ENCODE assay signal across 2 cellular contexts in the genomic region with DNA sequence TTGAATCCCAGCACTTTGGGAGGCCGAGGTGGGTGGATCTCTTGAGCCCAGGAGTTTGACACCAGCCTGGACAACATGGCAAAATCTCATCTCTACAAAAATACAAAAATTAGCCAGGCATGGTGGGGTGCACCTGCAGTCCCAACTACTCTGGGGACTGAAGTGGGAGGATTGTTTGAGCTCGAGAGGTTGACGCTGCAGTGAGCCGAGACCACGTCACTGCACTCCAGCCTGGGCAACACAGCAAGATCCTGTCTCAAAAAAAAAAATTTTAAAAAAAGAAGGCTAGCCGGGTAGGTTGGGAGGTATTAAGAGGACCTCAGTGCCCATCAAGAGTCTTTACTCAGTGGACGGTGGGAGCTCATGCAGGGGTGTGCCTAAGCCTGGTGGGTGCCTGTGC.
A peak's percentile ranks its signal among the peaks of the same experiment; 100 is the strongest.
TF ChIP-seq lines count a peak whose summit lies in the region.

No MANE protein-coding gene starts in this region.

TF ChIP-seq in HEK293, 187 proteins besides CTCF, POLR2A, EP300 and RAD21:
- TF ChIP-seq ZNF121 (tag by site-specific recombination; IDR thresholded peaks at IDR 0.05) (peak; percentile 91), ZNF335 (tag by site-specific recombination; conservative IDR thresholded peaks at IDR 0.05) (no peak), ZNF571 (tag by site-specific recombination; IDR thresholded peaks at IDR 0.05) (no peak)
- TF ChIP-seq, protein P1, sequence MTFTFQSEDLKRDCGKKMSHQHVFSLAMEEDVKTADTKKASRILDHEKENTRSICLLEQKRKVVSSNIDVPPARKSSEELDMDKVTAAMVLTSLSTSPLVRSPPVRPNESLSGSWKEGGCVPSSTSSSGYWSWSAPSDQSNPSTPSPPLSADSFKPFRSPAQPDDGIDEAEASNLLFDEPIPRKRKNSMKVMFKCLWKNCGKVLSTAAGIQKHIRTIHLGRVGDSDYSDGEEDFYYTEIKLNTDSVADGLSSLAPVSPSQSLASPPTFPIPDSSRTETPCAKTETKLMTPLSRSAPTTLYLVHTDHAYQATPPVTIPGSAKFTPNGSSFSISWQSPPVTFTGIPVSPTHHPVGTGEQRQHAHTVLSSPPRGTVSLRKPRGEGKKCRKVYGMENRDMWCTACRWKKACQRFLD (tag by site-specific recombination; IDR thresholded peaks at IDR 0.05): no peak

TF ChIP-seq in K562, 482 proteins besides CTCF, POLR2A, EP300 and RAD21:
- TF ChIP-seq HNRNPUL1 (IDR thresholded peaks at IDR 0.05; ENCODE audit: low read length): no peak
- TF ChIP-seq RBM25 (IDR thresholded peaks at IDR 0.05; ENCODE audit: low read depth, low read length, severe bottlenecking): peak; percentile 40
- TF ChIP-seq CEBPG (CRISPR knock-in tag; IDR thresholded peaks at IDR 0.05): no peak
- no peak for TF ChIP-seq CEBPG (tag; conservative IDR thresholded peaks at IDR 0.05 in 1 of 2, IDR thresholded peaks at IDR 0.05 in 1 of 2)
- no peak for TF ChIP-seq JUNB (CRISPR knock-in tag; conservative IDR thresholded peaks at IDR 0.05)
- TF ChIP-seq ZNF121 (CRISPR knock-in tag; conservative IDR thresholded peaks at IDR 0.05): peak; percentile 88
